Comparison of ENCODE assay signal across 26 cellular contexts in the genomic region with DNA sequence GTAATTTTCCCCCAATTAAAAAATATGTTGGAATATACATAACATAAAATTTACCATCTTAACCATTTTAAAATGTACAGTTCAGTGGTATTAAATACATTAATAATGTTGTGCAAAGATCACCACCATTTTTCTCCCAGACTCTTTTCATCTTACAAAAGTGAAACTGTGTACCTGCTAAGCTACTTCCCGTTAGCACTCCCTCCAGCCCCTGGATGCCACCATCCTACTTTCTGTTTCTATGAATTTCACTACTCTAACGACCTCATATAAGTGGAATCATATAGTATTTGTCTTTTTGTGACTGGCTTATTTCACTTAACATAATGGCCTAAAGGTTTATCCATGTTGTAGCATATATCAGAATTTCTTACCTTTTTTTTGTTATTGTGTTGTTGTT.
DNase-seq lines count a peak whose midpoint lies in the region; ATAC-seq and TF ChIP-seq lines count a peak whose summit lies in the region.
"Had no signal": no experiment of that assay in that cellular context is flagged by ENCODE, and none has a peak within 500 bp of the region (broad histone marks: within the 10 kb centered on the region; RNA-seq: fewer than 3 reads in every experiment).

No MANE protein-coding gene starts in this region.

- H3K4me2 ChIP-seq in MM.1S (ENCODE audit: low read depth, low read length): peak overlapping the region; percentile 60
- H3K4me2 ChIP-seq: BLaER1, SK-N-SH had no signal

- POLR2A ChIA-PET in activated CD4-positive, alpha-beta T cell treated with anti-CD3 and anti-CD28 coated beads for 36 hours (lab: Charles Lee): no interaction called here

- no peaks in the 10 kb centered on the region for H3K27me3 ChIP-seq in MM.1S (replicated peaks; ENCODE audit: insufficient read depth, low read length)
- H3K27me3 ChIP-seq: BLaER1, Peyer's patch had no signal

- no peak overlapping the region for H3K4me3 Mint-ChIP-seq in activated CD4-positive, alpha-beta T cell treated with anti-CD3 and anti-CD28 coated beads for 36 hours
- H3K4me3 Mint-ChIP-seq in activated naive CD4-positive, alpha-beta T cell treated with anti-CD3 and anti-CD28 coated beads, Interleukin-2, amount 50 U/mL, for 24 hours: peak overlapping the region; percentile 39
- no peak overlapping the region for H3K4me3 Mint-ChIP-seq in activated naive CD4-positive, alpha-beta T cell treated with anti-CD3 and anti-CD28 coated beads for 36 hours
- H3K4me3 Mint-ChIP-seq in central memory CD8-positive, alpha-beta T cell: no peak overlapping the region
- H3K4me3 Mint-ChIP-seq: HFFc6 had no signal

- H3K36me3 ChIP-seq in MM.1S (replicated peaks; ENCODE audit: insufficient read depth, low read length): no peaks in the 10 kb centered on the region
- H3K36me3 ChIP-seq: BLaER1, HAP-1, Peyer's patch had no signal

- CTCF ChIA-PET in activated CD4-positive, alpha-beta T cell treated with anti-CD3 and anti-CD28 coated beads for 36 hours (lab: Charles Lee): interaction anchor here (0.7 kb wide), 1 partner anchor 60 kb away, joined by 3 read pairs; no protein-coding TSS in a partner anchor
- CTCF ChIA-PET in activated naive CD4-positive, alpha-beta T cell treated with anti-CD3 and anti-CD28 coated beads for 36 hours (lab: Charles Lee): no interaction called here

- peaks cover 6% of the 10 kb centered on the region; the same call in 1 of the 2 replicates for H3K4me1 ChIP-seq in MM.1S (ENCODE audit: low read length)
- H3K4me1 ChIP-seq: BLaER1, Peyer's patch had no signal

- no peak for TF ChIP-seq CTCF in MM.1S (IDR thresholded peaks at IDR 0.05; ENCODE audit: low read length)

- H3K9me3 ChIP-seq in MM.1S (replicated peaks; ENCODE audit: insufficient read depth, low read length): no peaks in the 10 kb centered on the region
- H3K9me3 ChIP-seq: Peyer's patch had no signal

- H3K27ac Mint-ChIP-seq in activated CD4-positive, alpha-beta T cell treated with anti-CD3 and anti-CD28 coated beads for 36 hours: no peak overlapping the region
- peak overlapping the region; percentile 52 for H3K27ac Mint-ChIP-seq in activated naive CD4-positive, alpha-beta T cell treated with anti-CD3 and anti-CD28 coated beads, Interleukin-2, amount 50 U/mL, for 24 hours
- no peak overlapping the region for H3K27ac Mint-ChIP-seq in activated naive CD4-positive, alpha-beta T cell treated with anti-CD3 and anti-CD28 coated beads for 36 hours
- H3K27ac Mint-ChIP-seq in central memory CD8-positive, alpha-beta T cell (ENCODE audit: low read depth): peak overlapping the region; percentile 87
- H3K27ac Mint-ChIP-seq: HFFc6 had no signal

- H3K9ac ChIP-seq in MM.1S (ENCODE audit: low read length): no peak overlapping the region
- H3K9ac ChIP-seq: BLaER1, SK-N-SH had no signal

- H3K79me2 ChIP-seq in MM.1S (ENCODE audit: low read length): no peaks in the 10 kb centered on the region

- H4K20me1 ChIP-seq in MM.1S (ENCODE audit: insufficient read depth, low read length): no peaks in the 10 kb centered on the region
- H4K20me1 ChIP-seq: BLaER1 had no signal

- H3K9me2 ChIP-seq in MM.1S (replicated peaks; ENCODE audit: insufficient read depth, low read length): no peaks in the 10 kb centered on the region
- H3K9me2 ChIP-seq: SK-N-SH had no signal

- peaks cover 6% of the 10 kb centered on the region for H3K36me3 Mint-ChIP-seq in activated CD4-positive, alpha-beta T cell treated with anti-CD3 and anti-CD28 coated beads for 36 hours (ENCODE audit: low read depth)
- peaks cover 5% of the 10 kb centered on the region for H3K36me3 Mint-ChIP-seq in activated naive CD4-positive, alpha-beta T cell treated with anti-CD3 and anti-CD28 coated beads, Interleukin-2, amount 50 U/mL, for 24 hours
- peaks cover 1% of the 10 kb centered on the region for H3K36me3 Mint-ChIP-seq in activated naive CD4-positive, alpha-beta T cell treated with anti-CD3 and anti-CD28 coated beads for 36 hours (ENCODE audit: low read depth)
- H3K36me3 Mint-ChIP-seq in central memory CD8-positive, alpha-beta T cell (ENCODE audit: insufficient read depth): no peaks in the 10 kb centered on the region
- H3K36me3 Mint-ChIP-seq: CD4-positive, CD25-positive, alpha-beta regulatory T cell had no signal

- H3K27ac ChIP-seq in MM.1S (ENCODE audit: low read length): no peak overlapping the region
- H3K27ac ChIP-seq: BLaER1, Peyer's patch had no signal

- intact Hi-C loops in activated CD4-positive, alpha-beta T cell treated with anti-CD3 and anti-CD28 coated beads for 36 hours (cut with DNase I, micrococcal nuclease): no loop called here
- intact Hi-C loops in activated naive CD4-positive, alpha-beta T cell treated with anti-CD3 and anti-CD28 coated beads for 36 hours (cut with micrococcal nuclease): no loop called here

- H3K27me3 Mint-ChIP-seq in activated CD4-positive, alpha-beta T cell treated with anti-CD3 and anti-CD28 coated beads for 36 hours: no peaks in the 10 kb centered on the region
- no peaks in the 10 kb centered on the region for H3K27me3 Mint-ChIP-seq in activated naive CD4-positive, alpha-beta T cell treated with anti-CD3 and anti-CD28 coated beads, Interleukin-2, amount 50 U/mL, for 24 hours
- no peaks in the 10 kb centered on the region for H3K27me3 Mint-ChIP-seq in activated naive CD4-positive, alpha-beta T cell treated with anti-CD3 and anti-CD28 coated beads for 36 hours (ENCODE audit: low read depth)
- H3K27me3 Mint-ChIP-seq in central memory CD8-positive, alpha-beta T cell: peaks cover 49% of the 10 kb centered on the region

- peak; percentile 14 for DNase-seq in activated CD4-positive, alpha-beta T cell treated with anti-CD3 and anti-CD28 coated beads for 36 hours
- DNase-seq in activated CD4-positive, alpha-beta T cell treated with anti-CD3 and anti-CD28 coated beads for 48 hours: no peak
- no peak for DNase-seq in activated naive CD4-positive, alpha-beta T cell treated with anti-CD3 and anti-CD28 coated beads for 36 hours
- DNase-seq in MM.1S (peak; percentile 71), SKM-1 treated with dmso at 0.1 percent for 144 hours (lab: John Stamatoyannopoulos, UW; ENCODE audit: unreplicated experiment) (no peak)
- no peak for DNase-seq in central memory CD8-positive, alpha-beta T cell (ENCODE audit: low spot score in 2 of 2)
- DNase-seq: DMS53, GOT3, HFFc6, KBM-7, NCI-H1048, NCI-H1417 treated with DMSO at 0.1 percent for 48 hours, NCI-H1694 treated with DMSO at 0.1 percent for 48 hours, NCI-H2081, NCI-H2171, NCI-H226, NCI-H510A, NCI-H69, OCI-M1, Peyer's patch, SK-N-SH had no signal

- ATAC-seq in activated CD4-positive, alpha-beta T cell treated with anti-CD3 and anti-CD28 coated beads for 36 hours: no peak
- no peak for ATAC-seq in central memory CD8-positive, alpha-beta T cell (replicated peaks; ENCODE audit: extremely low read depth, poor library complexity, severe bottlenecking)
- ATAC-seq in HG03196 (IDR thresholded peaks at IDR 0.05; ENCODE audit: unreplicated experiment): no peak

- H3F3A ChIP-seq in MM.1S (ENCODE audit: insufficient read depth, low read length): no peaks in the 10 kb centered on the region

- H3K4me1 Mint-ChIP-seq in activated CD4-positive, alpha-beta T cell treated with anti-CD3 and anti-CD28 coated beads for 36 hours: peaks cover 16% of the 10 kb centered on the region
- peaks cover 33% of the 10 kb centered on the region for H3K4me1 Mint-ChIP-seq in activated naive CD4-positive, alpha-beta T cell treated with anti-CD3 and anti-CD28 coated beads, Interleukin-2, amount 50 U/mL, for 24 hours
- peaks cover 10% of the 10 kb centered on the region for H3K4me1 Mint-ChIP-seq in activated naive CD4-positive, alpha-beta T cell treated with anti-CD3 and anti-CD28 coated beads for 36 hours (ENCODE audit: low read depth)
- H3K4me1 Mint-ChIP-seq in central memory CD8-positive, alpha-beta T cell: no peaks in the 10 kb centered on the region
- H3K4me1 Mint-ChIP-seq: CD4-positive, CD25-positive, alpha-beta regulatory T cell had no signal

- H2AFZ ChIP-seq in MM.1S (ENCODE audit: low read length): 0 out of 2 replicates have a peak overlapping the region, but pooled peaks have one; percentile 26

- peaks cover 7% of the 10 kb centered on the region for H3K9me3 Mint-ChIP-seq in activated CD4-positive, alpha-beta T cell treated with anti-CD3 and anti-CD28 coated beads for 36 hours (ENCODE audit: low read depth)
- peaks cover 5% of the 10 kb centered on the region for H3K9me3 Mint-ChIP-seq in activated naive CD4-positive, alpha-beta T cell treated with anti-CD3 and anti-CD28 coated beads, Interleukin-2, amount 50 U/mL, for 24 hours
- H3K9me3 Mint-ChIP-seq in activated naive CD4-positive, alpha-beta T cell treated with anti-CD3 and anti-CD28 coated beads for 36 hours: peaks cover 12% of the 10 kb centered on the region
- peaks cover 3% of the 10 kb centered on the region for H3K9me3 Mint-ChIP-seq in central memory CD8-positive, alpha-beta T cell

- 0 out of 2 replicates have a peak overlapping the region, but pooled peaks have one; percentile 13 for H3K4me3 ChIP-seq in MM.1S (ENCODE audit: low read length)
- H3K4me3 ChIP-seq: BLaER1, HAP-1, Peyer's patch had no signal

Comparison
In these comparisons a context has a peak if more than half of its experiments do, and no peak if none do; other contexts are left out.
1. DNase-seq: peak in activated CD4-positive, alpha-beta T cell treated with anti-CD3 and anti-CD28 coated beads for 36 hours (single experiment) and MM.1S (single experiment); none in activated CD4-positive, alpha-beta T cell treated with anti-CD3 and anti-CD28 coated beads for 48 hours (single experiment), activated naive CD4-positive, alpha-beta T cell treated with anti-CD3 and anti-CD28 coated beads for 36 hours (single experiment), central memory CD8-positive, alpha-beta T cell (0 of 2) and SKM-1 treated with dmso at 0.1 percent for 144 hours (single experiment).
2. H3K27ac Mint-ChIP-seq: peak in activated naive CD4-positive, alpha-beta T cell treated with anti-CD3 and anti-CD28 coated beads, Interleukin-2, amount 50 U/mL, for 24 hours (single experiment) and central memory CD8-positive, alpha-beta T cell (single experiment); none in activated CD4-positive, alpha-beta T cell treated with anti-CD3 and anti-CD28 coated beads for 36 hours (single experiment) and activated naive CD4-positive, alpha-beta T cell treated with anti-CD3 and anti-CD28 coated beads for 36 hours (single experiment).